Comparison of ENCODE assay signal across 23 cellular contexts in genomic region chr17:49881054-49881402, GRCh38. TPM values are rescaled to one million over a fixed set of nuclear protein-coding genes. Genes with fewer than 3 reads are reported as not detected.
DNase-seq lines count a peak whose midpoint lies in the region; ATAC-seq and TF ChIP-seq lines count a peak whose summit lies in the region.
"Had no signal": no experiment of that assay in that cellular context is flagged by ENCODE, and none has a peak within 500 bp of the region (broad histone marks: within the 10 kb centered on the region; RNA-seq: fewer than 3 reads in every experiment).

No MANE protein-coding gene starts in this region.

- no peak overlapping the region for H3K27ac ChIP-seq in smooth muscle cell (ENCODE audit: low read depth)
- H3K27ac ChIP-seq: 22Rv1, cardiac muscle cell, colonic mucosa, left lung, thoracic aorta, vagina had no signal

- H3K36me3 ChIP-seq in NT2/D1 (ENCODE audit: insufficient read depth, insufficient read length, low read length) (no peaks in the 10 kb centered on the region), iPS-15b (ENCODE audit: control insufficient read depth, insufficient read depth, low read length) (no peaks in the 10 kb centered on the region), smooth muscle cell (ENCODE audit: low read depth) (no peaks in the 10 kb centered on the region)
- H3K36me3 ChIP-seq: cardiac muscle cell, colonic mucosa, left lung, SJCRH30, thoracic aorta, vagina had no signal

- ATAC-seq in GM18517 (IDR thresholded peaks at IDR 0.05; ENCODE audit: unreplicated experiment) (no peak), GM21360 (IDR thresholded peaks at IDR 0.05; ENCODE audit: unreplicated experiment) (no peak)

- H3K4me1 ChIP-seq in NT2/D1 (ENCODE audit: insufficient read depth, insufficient read length) (peaks cover 24% of the 10 kb centered on the region), iPS-15b (ENCODE audit: control insufficient read depth, insufficient read depth, low read length) (peaks cover 3% of the 10 kb centered on the region), smooth muscle cell (ENCODE audit: low read depth) (peaks cover 13% of the 10 kb centered on the region)
- H3K4me1 ChIP-seq: vagina had no signal

- DNase-seq in DMS 273 (lab: John Stamatoyannopoulos, UW; ENCODE audit: unreplicated experiment) (peak; percentile 56), DMS 273 treated with DMSO at 0.1 percent for 48 hours (lab: John Stamatoyannopoulos, UW) (no peak), NT2/D1 (ENCODE audit: low read depth, low spot score) (no peak), smooth muscle cell (lab: John Stamatoyannopoulos, UW; ENCODE audit: unreplicated experiment) (no peak), NCI-H1105 (lab: John Stamatoyannopoulos, UW) (no peak)

- H3K9me3 ChIP-seq in NT2/D1 (ENCODE audit: insufficient read depth, low read length) (no peaks in the 10 kb centered on the region), iPS-15b (ENCODE audit: control insufficient read depth, insufficient read depth, low read length) (no peaks in the 10 kb centered on the region), smooth muscle cell (replicated peaks; ENCODE audit: low read depth) (no peaks in the 10 kb centered on the region)
- H3K9me3 ChIP-seq: colonic mucosa, left lung, SJCRH30, thoracic aorta, vagina had no signal

- H3K9ac ChIP-seq in NT2/D1 (ENCODE audit: insufficient read length, low read depth): peak overlapping the region; percentile 17
- H3K9ac ChIP-seq in iPS-15b (ENCODE audit: low read depth, low read length): no peak overlapping the region
- H3K9ac ChIP-seq in smooth muscle cell (ENCODE audit: low read depth): no peak overlapping the region

- H2AFZ ChIP-seq in smooth muscle cell (ENCODE audit: low read depth): no peak overlapping the region

- TF ChIP-seq CTCF in smooth muscle cell (IDR thresholded peaks at IDR 0.05; ENCODE audit: borderline replicate concordance, insufficient read depth, poor library complexity, severe bottlenecking): no peak

- H3K4me3 ChIP-seq in NT2/D1 (ENCODE audit: insufficient read length, low read depth) (peak overlapping the region; percentile 32), iPS-15b (ENCODE audit: low read depth, low read length) (peak overlapping the region; percentile 55), smooth muscle cell (no peak overlapping the region)
- H3K4me3 ChIP-seq: cardiac muscle cell, colonic mucosa, left lung, SJCRH30 had no signal

- no peaks in the 10 kb centered on the region for H3K79me2 ChIP-seq in smooth muscle cell (ENCODE audit: low read depth)

- 40% methylated on average over 4 of the region's 5 CpGs for WGBS in smooth muscle cell (ENCODE audit: low lambda C conversion rate)

- no peaks in the 10 kb centered on the region for H3F3A ChIP-seq in smooth muscle cell (ENCODE audit: low read depth)

- no peaks in the 10 kb centered on the region for H4K20me1 ChIP-seq in smooth muscle cell (ENCODE audit: low read depth)

- peak overlapping the region; percentile 78 for H3K4me2 ChIP-seq in smooth muscle cell

- H3K27me3 ChIP-seq in NT2/D1 (ENCODE audit: insufficient read depth, insufficient read length) (no peaks in the 10 kb centered on the region), iPS-15b (ENCODE audit: control insufficient read depth, insufficient read depth, low read length) (peaks cover 23% of the 10 kb centered on the region), smooth muscle cell (ENCODE audit: low read depth) (peaks cover 8% of the 10 kb centered on the region)
- H3K27me3 ChIP-seq: cardiac muscle cell, SJCRH30, vagina had no signal

RNA-seq across cellular contexts. Expression of gene TAC4, which starts 33.2 kb away (rescaled TPM):
- not detected in 2 replicates for total RNA-seq in smooth muscle cell
- polyA plus RNA-seq in smooth muscle cell: not detected in 2 replicates
- total RNA-seq: activated CD8-positive, alpha-beta T cell treated with anti-CD3 and anti-CD28 coated beads for 36 hours; activated naive CD4-positive, alpha-beta T cell treated with anti-CD3 and anti-CD28 coated beads, Interleukin-2, amount 50 U/mL, for 72 hours; cardiac muscle cell; CD4-positive, alpha-beta T cell; colonic mucosa; epithelial cell of proximal tubule; G401; left lung; myocyte; progenitor cell of endocrine pancreas; RPMI7951; SJCRH30; thoracic aorta; vagina had no signal
